In the genomic region with DNA sequence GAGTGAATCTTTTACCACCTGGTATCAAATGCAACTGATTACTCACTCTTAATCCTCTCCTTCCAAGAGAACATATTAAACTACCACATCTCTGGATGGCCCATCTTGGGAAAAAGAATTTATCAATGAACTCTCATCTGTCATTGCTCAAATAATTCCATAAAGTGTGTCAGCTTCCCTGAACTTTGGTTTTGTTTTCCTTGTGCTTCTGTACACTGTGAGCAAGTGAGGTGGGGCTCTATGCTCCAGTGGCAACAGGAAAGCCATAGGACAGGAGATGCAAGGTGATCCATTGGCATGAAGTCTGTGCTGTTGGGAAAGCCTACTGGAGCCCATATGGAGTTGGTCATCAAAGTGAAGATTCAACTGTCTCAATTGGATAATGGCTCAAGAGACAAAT, we compare ENCODE assay signal across 27 cellular contexts. TPM values are rescaled to one million over a fixed set of nuclear protein-coding genes. Genes with fewer than 3 reads are reported as not detected.
"Had no signal": no experiment of that assay in that cellular context is flagged by ENCODE, and none has a peak within 500 bp of the region (broad histone marks: within the 10 kb centered on the region; RNA-seq: fewer than 3 reads in every experiment).

No MANE protein-coding gene starts in this region.

- ATAC-seq: foreskin keratinocyte; gastroesophageal sphincter; heart left ventricle; left cardiac atrium; left lung; left ventricle myocardium superior; lower lobe of right lung; naive thymus-derived CD4-positive, alpha-beta T cell had no signal

- H2AFZ ChIP-seq: hepatocyte had no signal

- H3K36me3 ChIP-seq: esophagus muscularis mucosa, gastroesophageal sphincter, heart left ventricle, left lung, lower lobe of right lung had no signal

- H3K9me3 ChIP-seq: lower lobe of right lung had no signal

- H3K27ac ChIP-seq: coronary artery, foreskin keratinocyte, heart left ventricle, hepatocyte, left lung, lower lobe of right lung had no signal

- FAIRE-seq: colon, endothelial cell of umbilical vein, frontal cortex, kidney had no signal

- DNase-seq: dermis blood vessel endothelial cell; dorsolateral prefrontal cortex; effector CD4-positive, alpha-beta T cell; effector memory CD4-positive, alpha-beta T cell; foreskin keratinocyte; heart left ventricle; hypothalamus; immature natural killer cell; islet precursor cell; kidney; kidney glomerular epithelial cell; left cardiac atrium; left lung; left ventricle myocardium superior; lower lobe of right lung; mesendoderm; midbrain; naive thymus-derived CD4-positive, alpha-beta T cell had no signal

- H3K79me2 ChIP-seq: hepatocyte had no signal

- H3K4me1 ChIP-seq: foreskin keratinocyte, left lung had no signal

- H3K4me2 ChIP-seq: hepatocyte had no signal

- H3K4me3 ChIP-seq: coronary artery, dorsolateral prefrontal cortex, esophagus muscularis mucosa, gastroesophageal sphincter, heart left ventricle, hepatocyte, left lung, lower lobe of right lung had no signal

- H3K27me3 ChIP-seq: dorsolateral prefrontal cortex, esophagus muscularis mucosa, foreskin keratinocyte, gastroesophageal sphincter, heart left ventricle, hepatocyte, left lung had no signal

RNA-seq across cellular contexts. Expression of a gene that starts 17.4 kb away (rescaled TPM):
- total RNA-seq: epithelial cell of proximal tubule; foreskin keratinocyte; mononuclear cell; naive thymus-derived CD4-positive, alpha-beta T cell had no signal
- polyA plus RNA-seq: foreskin keratinocyte; hepatocyte; immature natural killer cell; naive thymus-derived CD4-positive, alpha-beta T cell had no signal
